Comparison of ENCODE assay signal across 23 cellular contexts in genomic region chr10:83229991-83230390, GRCh38.
DNase-seq lines count a peak whose midpoint lies in the region; ATAC-seq, FAIRE-seq and TF ChIP-seq lines count a peak whose summit lies in the region.
"Had no signal": no experiment of that assay in that cellular context is flagged by ENCODE, and none has a peak within 500 bp of the region (broad histone marks: within the 10 kb centered on the region; RNA-seq: fewer than 3 reads in every experiment).

No MANE protein-coding gene starts in this region.

- H3K9ac ChIP-seq in H9 (ENCODE audit: extremely low read depth, insufficient read length, low read length), result no peak overlapping the region
- no peak overlapping the region for H3K9ac ChIP-seq in neuronal stem cell (ENCODE audit: low read depth, low read length, poor library complexity)
- H3K9ac ChIP-seq: BLaER1 had no signal

- no peaks in the 10 kb centered on the region; the same call in 1 of the 2 replicates for H3K27me3 Mint-ChIP-seq in H9 (ENCODE audit: low read depth)
- H3K27me3 Mint-ChIP-seq: B cell; CD4-positive, CD25-positive, alpha-beta regulatory T cell had no signal

- H3K4me1 Mint-ChIP-seq in H9, result peaks cover 3 to 6% of the 10 kb centered on the region in 2 experiments; a peak in 3 of 4 replicates
- H3K4me1 Mint-ChIP-seq: B cell; CD4-positive, CD25-positive, alpha-beta regulatory T cell had no signal

- no peak overlapping the region for H3K4me2 ChIP-seq in H9 (ENCODE audit: insufficient read depth, insufficient read length, low read length)
- no peak overlapping the region for H3K4me2 ChIP-seq in neuronal stem cell (ENCODE audit: insufficient read depth, low read length, poor library complexity, severe bottlenecking)
- H3K4me2 ChIP-seq: BLaER1 had no signal

- no peaks in the 10 kb centered on the region for H3K9me3 ChIP-seq in H9 (ENCODE audit: control insufficient read depth, low read depth, low read length)
- no peaks in the 10 kb centered on the region for H3K9me3 ChIP-seq in neuronal stem cell (replicated peaks in 1 of 2; ENCODE audit: control insufficient read depth in 2 of 2, insufficient read depth in 1 of 2, low read depth in 1 of 2, low read length in 2 of 2)
- no peaks in the 10 kb centered on the region for H3K9me3 ChIP-seq in right atrium auricular region
- H3K9me3 ChIP-seq: BLaER1, Caco-2, HAP-1 had no signal

- WGBS in H9 (ENCODE audit: extremely low coverage, insufficient read length, low lambda C conversion rate), result no CpG with 5 or more reads among the region's 8 CpGs
- no CpG with 5 or more reads among the region's 8 CpGs for WGBS in neuronal stem cell (ENCODE audit: extremely low coverage in 2 of 2, insufficient read length in 2 of 2, insufficient replicate concordance in 1 of 2), 2 donors

- no peaks in the 10 kb centered on the region for H3K9me3 Mint-ChIP-seq in H9

- no peak overlapping the region for H2BK5ac ChIP-seq in H9 (ENCODE audit: insufficient read length, low read length)
- no peak overlapping the region for H2BK5ac ChIP-seq in neuronal stem cell (ENCODE audit: low read length)

- H3K27ac ChIP-seq in H9 (ENCODE audit: insufficient read length, low read depth, low read length) (no peak overlapping the region), neuronal stem cell (replicated peaks; ENCODE audit: low read length) (no peak overlapping the region), right atrium auricular region (no peak overlapping the region)
- H3K27ac ChIP-seq: BLaER1, C4-2B had no signal

- no peak overlapping the region for H3K56ac ChIP-seq in H9 (ENCODE audit: insufficient read length, low read depth, low read length)

- H3K23ac ChIP-seq in H9 (ENCODE audit: insufficient read length, low read depth, low read length) (no peak overlapping the region), neuronal stem cell (ENCODE audit: low read depth, low read length, poor library complexity) (no peak overlapping the region)

- H3K79me1 ChIP-seq in H9 (ENCODE audit: insufficient read depth, low read depth, low read length, poor library complexity, severe bottlenecking), result no peaks in the 10 kb centered on the region
- H3K79me1 ChIP-seq in neuronal stem cell (ENCODE audit: low read depth, low read length), result no peaks in the 10 kb centered on the region

- H3K27ac Mint-ChIP-seq in H9, result no peak overlapping the region; a peak in 1 of 7 replicates
- H3K27ac Mint-ChIP-seq: B cell; CD4-positive, CD25-positive, alpha-beta regulatory T cell; CD8-positive, alpha-beta T cell; HFFc6 had no signal

- no peak overlapping the region for H2AK5ac ChIP-seq in H9 (ENCODE audit: insufficient read length, low read length)
- no peak overlapping the region for H2AK5ac ChIP-seq in neuronal stem cell (ENCODE audit: low read depth, low read length)

- H4K5ac ChIP-seq in H9 (ENCODE audit: insufficient read length, low read depth, low read length), result no peak overlapping the region

- no peaks in the 10 kb centered on the region for H3K36me3 ChIP-seq in bronchial epithelial cell (ENCODE audit: control insufficient read depth, insufficient read depth, low read length)
- no peaks in the 10 kb centered on the region for H3K36me3 ChIP-seq in neuronal stem cell (replicated peaks in 1 of 2; ENCODE audit: control insufficient read depth in 2 of 2, insufficient read depth in 2 of 2, low read length in 2 of 2)
- no peaks in the 10 kb centered on the region for H3K36me3 ChIP-seq in right atrium auricular region
- H3K36me3 ChIP-seq: BLaER1, HAP-1 had no signal

- H3K18ac ChIP-seq in H9 (ENCODE audit: insufficient read length, low read depth, low read length) (no peak overlapping the region), neuronal stem cell (ENCODE audit: low read length) (peak overlapping the region; percentile 2)

- no peaks in the 10 kb centered on the region for H3K79me2 ChIP-seq in H9 (ENCODE audit: insufficient read depth, low read length)

- H3K14ac ChIP-seq in H9 (ENCODE audit: insufficient read depth, low read length) (no peak overlapping the region), neuronal stem cell (ENCODE audit: low read length) (no peak overlapping the region)

- no peak overlapping the region for H3T11ph ChIP-seq in H9 (ENCODE audit: low read length)

- no peak overlapping the region for H3K4ac ChIP-seq in H9 (ENCODE audit: low read depth, low read length)
- no peak overlapping the region for H3K4ac ChIP-seq in neuronal stem cell (ENCODE audit: low read length)

- H3K4me3 Mint-ChIP-seq in H9, result no peak overlapping the region
- H3K4me3 Mint-ChIP-seq: B cell; CD4-positive, CD25-positive, alpha-beta regulatory T cell; CD8-positive, alpha-beta T cell; HFFc6 had no signal

- H2AFZ ChIP-seq in H9 (ENCODE audit: low read length) (no peak overlapping the region), neuronal stem cell (ENCODE audit: low read length) (no peak overlapping the region)

- no peak overlapping the region for H4K8ac ChIP-seq in H9 (replicated peaks; ENCODE audit: insufficient read length, low read depth, low read length)
- no peak overlapping the region for H4K8ac ChIP-seq in neuronal stem cell (ENCODE audit: low read depth, low read length)

- no peak overlapping the region for H2BK20ac ChIP-seq in H9 (ENCODE audit: low read depth, low read length, poor library complexity, severe bottlenecking)

- H2BK120ac ChIP-seq in H9 (ENCODE audit: low read depth, low read length, poor library complexity, severe bottlenecking), result no peak overlapping the region
- H2BK120ac ChIP-seq in neuronal stem cell (ENCODE audit: low read depth, low read length), result no peak overlapping the region

- ATAC-seq in HG02840 (IDR thresholded peaks at IDR 0.05; ENCODE audit: low FRiP score, unreplicated experiment), result no peak
- ATAC-seq: CD8-positive, alpha-beta T cell; GM12878 had no signal

- no peak overlapping the region for H3K4me3 ChIP-seq in bronchial epithelial cell (ENCODE audit: low read depth, low read length)
- H3K4me3 ChIP-seq in neuronal stem cell (ENCODE audit: low read length in 2 of 2), result no peak overlapping the region
- H3K4me3 ChIP-seq in right atrium auricular region, result no peak overlapping the region
- H3K4me3 ChIP-seq: BLaER1, GM12878, HAP-1 had no signal

- H3K4me1 ChIP-seq in H9 (ENCODE audit: insufficient read depth, low read length) (no peaks in the 10 kb centered on the region), neuronal stem cell (ENCODE audit: control insufficient read depth in 2 of 2, insufficient read depth in 1 of 2, low read depth in 1 of 2, low read length in 2 of 2) (no peaks in the 10 kb centered on the region), right atrium auricular region (no peaks in the 10 kb centered on the region)
- H3K4me1 ChIP-seq: BLaER1, Caco-2, HAP-1 had no signal

- H2BK12ac ChIP-seq in H9 (ENCODE audit: insufficient read length, low read depth, low read length), result no peak overlapping the region
- H2BK12ac ChIP-seq in neuronal stem cell (ENCODE audit: low read length), result no peak overlapping the region

- H2BK15ac ChIP-seq in H9 (ENCODE audit: low read depth, low read length) (no peak overlapping the region), neuronal stem cell (ENCODE audit: low read length) (no peak overlapping the region)

- H4K91ac ChIP-seq in H9 (ENCODE audit: insufficient read length, low read depth, low read length), result no peak overlapping the region
- H4K91ac ChIP-seq in neuronal stem cell (ENCODE audit: low read depth, low read length, poor library complexity), result no peak overlapping the region

- no peak for TF ChIP-seq CTCF in H9 (conservative IDR thresholded peaks at IDR 0.05)
- no peak for TF ChIP-seq CTCF in bronchial epithelial cell (IDR thresholded peaks at IDR 0.05; ENCODE audit: insufficient read depth, low read length, severe bottlenecking)
- TF ChIP-seq CTCF in right atrium auricular region (IDR thresholded peaks at IDR 0.05), result no peak

- H3K27me3 ChIP-seq in H9 (ENCODE audit: insufficient read depth, low read length) (no peaks in the 10 kb centered on the region), bronchial epithelial cell (ENCODE audit: control insufficient read depth, insufficient read depth, low read length) (no peaks in the 10 kb centered on the region), neuronal stem cell (ENCODE audit: control insufficient read depth in 3 of 3, insufficient read depth in 3 of 3, low read depth in 1 of 3, low read length in 3 of 3) (no peaks in the 10 kb centered on the region), right atrium auricular region (no peaks in the 10 kb centered on the region)
- H3K27me3 ChIP-seq: BLaER1 had no signal

- peak; percentile 36 for DNase-seq in H9
- no peak for DNase-seq in bronchial epithelial cell (ENCODE audit: low read depth)
- DNase-seq in iPS-NIHi7 (ENCODE audit: extremely low spot score), result peak; percentile 17
- DNase-seq in neuronal stem cell (ENCODE audit: low spot score), result no peak
- no peak for DNase-seq in right atrium auricular region (ENCODE audit: low spot score)
- no peak for DNase-seq in NCI-H1092 treated with DMSO at 0.1 percent for 48 hours (lab: John Stamatoyannopoulos, UW)
- DNase-seq in NK-92 (lab: John Stamatoyannopoulos, UW; ENCODE audit: unreplicated experiment), result no peak
- DNase-seq: Caco-2; CD4-positive, CD25-positive, alpha-beta regulatory T cell; CD8-positive, alpha-beta T cell; DMS153; DND-41; GOT3; HFFc6 had no signal

- no peaks in the 10 kb centered on the region for H3K36me3 Mint-ChIP-seq in H9 (ENCODE audit: insufficient read depth in 1 of 3, low read depth in 3 of 3)
- H3K36me3 Mint-ChIP-seq: CD4-positive, CD25-positive, alpha-beta regulatory T cell; CD8-positive, alpha-beta T cell had no signal

- H4K20me1 ChIP-seq in H9 (ENCODE audit: control insufficient read depth, insufficient read depth, insufficient read length), result no peaks in the 10 kb centered on the region
- H4K20me1 ChIP-seq: BLaER1 had no signal

- H3K23me2 ChIP-seq in H9 (ENCODE audit: insufficient read length, low read depth, low read length, poor library complexity, severe bottlenecking), result no peaks in the 10 kb centered on the region

- peak; percentile 55 for FAIRE-seq in bronchial epithelial cell (lab: Jason Lieb, UNC)
- FAIRE-seq: A204.1, G401.6, GM12878, GM19239 had no signal

Comparison
In these comparisons a context has a peak if more than half of its experiments do, and no peak if none do; other contexts are left out.
1. DNase-seq: peak in H9 (single experiment) and iPS-NIHi7 (single experiment); none in bronchial epithelial cell (single experiment), neuronal stem cell (single experiment), right atrium auricular region (single experiment), NCI-H1092 treated with DMSO at 0.1 percent for 48 hours (single experiment) and NK-92 (single experiment).